Comparison of ENCODE assay signal across 13 cellular contexts in the genomic region with DNA sequence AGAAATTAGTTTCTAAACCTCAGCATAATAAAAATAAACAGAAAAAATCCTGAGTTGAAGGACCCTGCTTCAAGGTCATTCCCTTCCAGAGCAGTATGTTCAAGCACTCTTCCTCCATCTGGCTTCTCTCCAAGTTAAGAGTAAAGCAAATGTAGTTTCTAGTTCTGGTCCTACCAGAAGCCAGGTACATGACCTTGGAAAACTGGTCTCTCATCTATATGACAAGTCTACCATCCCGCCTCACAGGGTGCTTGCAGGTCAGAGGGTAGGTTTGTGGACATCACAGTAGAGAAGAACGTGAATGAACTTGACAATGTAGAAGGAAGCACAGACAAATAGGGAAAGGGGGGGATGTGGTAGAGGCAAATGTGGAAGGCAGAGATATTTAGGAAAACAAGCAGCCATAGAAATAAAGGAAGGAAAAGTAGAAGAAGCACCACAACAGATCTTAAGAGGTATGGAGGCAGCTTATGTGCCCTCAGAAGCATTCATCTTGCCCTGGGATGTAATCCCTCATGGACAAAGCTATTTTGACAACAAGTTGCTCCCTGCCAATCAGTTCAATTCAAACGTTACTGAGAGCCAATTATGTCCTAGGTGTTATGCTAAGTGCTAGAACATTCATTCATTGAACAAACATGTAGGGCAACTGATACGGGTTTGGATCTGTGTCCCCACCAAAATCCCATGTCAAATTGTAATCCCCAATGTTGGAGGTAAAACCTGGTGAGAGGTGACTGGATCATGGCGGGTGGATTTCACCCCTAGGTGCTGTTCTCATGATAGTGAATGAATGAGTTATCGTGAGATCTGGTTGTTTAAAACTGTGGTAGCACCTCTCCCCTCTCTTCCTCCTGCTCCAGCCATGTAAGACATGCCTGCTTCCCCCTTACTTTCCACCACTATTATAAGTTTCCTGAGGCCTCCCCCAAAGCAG. TPM values are rescaled to one million over a fixed set of nuclear protein-coding genes. Genes with fewer than 3 reads are reported as not detected.
A peak's percentile ranks its signal among the peaks of the same experiment; 100 is the strongest.
DNase-seq lines count a peak whose midpoint lies in the region; ATAC-seq and TF ChIP-seq lines count a peak whose summit lies in the region.
"Had no signal": no experiment of that assay in that cellular context is flagged by ENCODE, and none has a peak within 500 bp of the region (broad histone marks: within the 10 kb centered on the region; RNA-seq: fewer than 3 reads in every experiment).

No MANE protein-coding gene starts in this region.

- TF ChIP-seq CTCF in Caco-2 (IDR thresholded peaks at IDR 0.05; ENCODE audit: insufficient read depth in 1 of 2, low read depth in 1 of 2, low read length in 1 of 2, severe bottlenecking in 1 of 2, unreplicated experiment in 1 of 2) = no peak
- TF ChIP-seq CTCF in gastroesophageal sphincter (IDR thresholded peaks at IDR 0.05) = no peak
- TF ChIP-seq CTCF in ovary (IDR thresholded peaks at IDR 0.05) = no peak

- H3K4me3 Mint-ChIP-seq in Caco-2 (ENCODE audit: unreplicated experiment) = no peak overlapping the region
- H3K4me3 Mint-ChIP-seq in activated T-helper 2 cell treated with anti-CD3 and anti-CD28 coated beads, Interferon-gamma antibody, Interleukin-2, Interleukin-4, amounts not matched to agents 10 μg/mL and 5 μg/mL and 100 μg/mL, durations not matched to agents 14 hours and 24 hours and 36 hours (ENCODE audit: low read depth) = no peak overlapping the region
- H3K4me3 Mint-ChIP-seq: IgD-negative memory B cell, neural crest cell had no signal

- H3K27me3 ChIP-seq in Caco-2 (replicated peaks; ENCODE audit: control insufficient read depth, insufficient read depth, low read length) (no peaks in the 10 kb centered on the region), SJSA1 (replicated peaks) (no peaks in the 10 kb centered on the region), gastroesophageal sphincter (no peaks in the 10 kb centered on the region), ovary (no peaks in the 10 kb centered on the region)

- H3K36me3 ChIP-seq in Caco-2 (ENCODE audit: control insufficient read depth, insufficient read depth, low read length) (peaks cover 2% of the 10 kb centered on the region), SJSA1 (peaks cover 60% of the 10 kb centered on the region), gastroesophageal sphincter (peaks cover 0 to 53% of the 10 kb centered on the region in 2 donors), ovary (no peaks in the 10 kb centered on the region)

- peak overlapping the region; percentile 42 for H3K27ac Mint-ChIP-seq in Caco-2 (ENCODE audit: unreplicated experiment)
- H3K27ac Mint-ChIP-seq in activated T-helper 2 cell treated with anti-CD3 and anti-CD28 coated beads, Interferon-gamma antibody, Interleukin-2, Interleukin-4, amounts not matched to agents 10 μg/mL and 5 μg/mL and 100 μg/mL, durations not matched to agents 14 hours and 24 hours and 36 hours = no peak overlapping the region
- H3K27ac Mint-ChIP-seq: IgD-negative memory B cell had no signal

- DNase-seq in Caco-2 (no peak), SJSA1 (ENCODE audit: low read depth in 1 of 2, low spot score in 2 of 2) (peak in 1 of 2 experiments; percentile 28), ovary (no peak)
- DNase-seq in activated T-helper 2 cell treated with anti-CD3 and anti-CD28 coated beads, Interferon-gamma antibody, Interleukin-2, Interleukin-4, amounts not matched to agents 10 μg/mL and 5 μg/mL and 100 μg/mL, durations not matched to agents 14 hours and 24 hours and 36 hours (ENCODE audit: low spot score) = no peak
- DNase-seq in stimulated activated CD4-positive, alpha-beta T cell treated with anti-CD3 and anti-CD28 coated beads, Interleukin-4, amount 100 ng/mL, for 24 hours = no peak
- DNase-seq: activated T-cell treated with anti-CD3 and anti-CD28 coated beads, Interleukin-2, amount 50 U/mL, for 1 hour; caudate nucleus; NCI-H2171 treated with DMSO at 0.1 percent for 48 hours had no signal

- POLR2A ChIA-PET in Caco-2 (lab: Charles Lee) = no interaction called here

- TF ChIP-seq POLR2A in gastroesophageal sphincter (IDR thresholded peaks at IDR 0.05) = no peak
- no peak for TF ChIP-seq POLR2A in ovary (IDR thresholded peaks at IDR 0.05)

- H3K9me3 ChIP-seq in Caco-2 = no peaks in the 10 kb centered on the region
- no peaks in the 10 kb centered on the region for H3K9me3 ChIP-seq in SJSA1 (replicated peaks)
- no peaks in the 10 kb centered on the region for H3K9me3 ChIP-seq in gastroesophageal sphincter
- H3K9me3 ChIP-seq in ovary = no peaks in the 10 kb centered on the region

- CTCF ChIA-PET in Caco-2 (lab: Charles Lee) = no interaction called here

- intact Hi-C loops in Caco-2 (cut with micrococcal nuclease; ENCODE audit: unreplicated experiment) (no loop called here), ovary (cut with DNase I) (loop anchor here in 1 of 4 donors (10.0 kb wide), 1 partner anchor 58 kb away; no protein-coding TSS in a partner anchor)
- intact Hi-C loops in activated T-helper 2 cell treated with anti-CD3 and anti-CD28 coated beads, Interferon-gamma antibody, Interleukin-2, Interleukin-4, amounts not matched to agents 10 μg/mL and 5 μg/mL and 100 μg/mL, durations not matched to agents 14 hours and 24 hours and 36 hours (cut with micrococcal nuclease) = no loop called here

- 62 to 69% methylated on average over 4 to 5 of the region's 6 CpGs for WGBS in gastroesophageal sphincter (ENCODE audit: low coverage in 1 of 2), 2 donors
- 54 to 71% (median 58%) methylated on average over 6 of the region's 6 CpGs for WGBS in ovary, 3 donors

- ATAC-seq in gastroesophageal sphincter (no peak), HG03354 (IDR thresholded peaks at IDR 0.05; ENCODE audit: poor library complexity, severe bottlenecking, unreplicated experiment) (no peak), GM19023 (IDR thresholded peaks at IDR 0.05; ENCODE audit: unreplicated experiment) (no peak)

- no TSS peak for BruUV-seq in Caco-2 (replicated peaks; lab: Mats Ljungman, UMichigan)

- H3K4me1 Mint-ChIP-seq in Caco-2 (ENCODE audit: low read depth, unreplicated experiment) = peaks cover 24% of the 10 kb centered on the region
- peaks cover 3% of the 10 kb centered on the region for H3K4me1 Mint-ChIP-seq in activated T-helper 2 cell treated with anti-CD3 and anti-CD28 coated beads, Interferon-gamma antibody, Interleukin-2, Interleukin-4, amounts not matched to agents 10 μg/mL and 5 μg/mL and 100 μg/mL, durations not matched to agents 14 hours and 24 hours and 36 hours (ENCODE audit: low read depth)
- H3K4me1 Mint-ChIP-seq: IgD-negative memory B cell, neural crest cell had no signal

- no peaks in the 10 kb centered on the region for H3K27me3 Mint-ChIP-seq in Caco-2 (ENCODE audit: insufficient read depth, unreplicated experiment)
- H3K27me3 Mint-ChIP-seq in activated T-helper 2 cell treated with anti-CD3 and anti-CD28 coated beads, Interferon-gamma antibody, Interleukin-2, Interleukin-4, amounts not matched to agents 10 μg/mL and 5 μg/mL and 100 μg/mL, durations not matched to agents 14 hours and 24 hours and 36 hours (ENCODE audit: low read depth) = no peaks in the 10 kb centered on the region
- H3K27me3 Mint-ChIP-seq: IgD-negative memory B cell had no signal

- peak overlapping the region; percentile 74 for H3K27ac ChIP-seq in SJSA1
- H3K27ac ChIP-seq in gastroesophageal sphincter = peak overlapping the region in 3 of 4 donors; percentile 7 to 49 (median 46)
- H3K27ac ChIP-seq in ovary = peak overlapping the region; percentile 9 to 65

- H3K4me1 ChIP-seq in Caco-2 (peaks cover 27% of the 10 kb centered on the region), SJSA1 (replicated peaks) (peaks cover 36% of the 10 kb centered on the region), gastroesophageal sphincter (peaks cover 7 to 37% (median 9%) of the 10 kb centered on the region in 3 donors), ovary (ENCODE audit: insufficient read depth) (peaks cover 12% of the 10 kb centered on the region)

- peaks cover 77% of the 10 kb centered on the region for H3K36me3 Mint-ChIP-seq in Caco-2 (ENCODE audit: insufficient read depth, unreplicated experiment)
- peaks cover 44% of the 10 kb centered on the region for H3K36me3 Mint-ChIP-seq in activated T-helper 2 cell treated with anti-CD3 and anti-CD28 coated beads, Interferon-gamma antibody, Interleukin-2, Interleukin-4, amounts not matched to agents 10 μg/mL and 5 μg/mL and 100 μg/mL, durations not matched to agents 14 hours and 24 hours and 36 hours (ENCODE audit: low read depth)

- H3K4me3 ChIP-seq in Caco-2 (ENCODE audit: low read depth, low read length) (no peak overlapping the region), SJSA1 (no peak overlapping the region), gastroesophageal sphincter (no peak overlapping the region), ovary (no peak overlapping the region)

- no peaks in the 10 kb centered on the region for H3K9me3 Mint-ChIP-seq in Caco-2 (ENCODE audit: unreplicated experiment)
- no peaks in the 10 kb centered on the region for H3K9me3 Mint-ChIP-seq in activated T-helper 2 cell treated with anti-CD3 and anti-CD28 coated beads, Interferon-gamma antibody, Interleukin-2, Interleukin-4, amounts not matched to agents 10 μg/mL and 5 μg/mL and 100 μg/mL, durations not matched to agents 14 hours and 24 hours and 36 hours
- H3K9me3 Mint-ChIP-seq: IgD-negative memory B cell, neural crest cell had no signal

- TF ChIP-seq EP300 in gastroesophageal sphincter (IDR thresholded peaks at IDR 0.05) (no peak), ovary (IDR thresholded peaks at IDR 0.05) (no peak)

RNA-seq across cellular contexts. Expression of gene CTNNAL1, which starts 23.7 kb away (rescaled TPM):
- 107 and 111 TPM in 2 replicates for total RNA-seq in Caco-2 (2022)
- total RNA-seq in SJSA1 (2014; rRNA removed; shearing (Covaris generic)) = 138 and 171 TPM in 2 replicates
- total RNA-seq in gastroesophageal sphincter = 100 to 1,000 TPM in 1 of 4 donors, 10 to 100 TPM in 3; 66.3 to 111 (median 83.1) TPM
- 100 to 1,000 TPM in 6 of 7 donors, 10 to 100 TPM in 1; 82.4 to 238 (median 137) TPM for total RNA-seq in ovary
- polyA plus RNA-seq in ovary = 100 to 1,000 TPM; 130 to 138 TPM
- 19.8 and 21.6 TPM in 2 replicates for total RNA-seq in activated T-helper 2 cell treated with anti-CD3 and anti-CD28 coated beads, Interferon-gamma antibody, Interleukin-2, Interleukin-4, amounts not matched to agents 10 μg/mL and 5 μg/mL and 100 μg/mL, durations not matched to agents 14 hours and 24 hours and 36 hours
